ENCODE assay signal across 8 cellular contexts in genomic region chr12:111812881-111813741, GRCh38. TPM values are rescaled to one million over a fixed set of nuclear protein-coding genes. Genes with fewer than 3 reads are reported as not detected.
DNase-seq lines count a peak whose midpoint lies in the region; ATAC-seq and TF ChIP-seq lines count a peak whose summit lies in the region.

No MANE protein-coding gene starts in this region.

- H3K27me3 ChIP-seq in CD4-positive, CD25-positive, alpha-beta regulatory T cell (ENCODE audit: control insufficient read depth, insufficient read depth, low read length), result no peaks in the 10 kb centered on the region
- H3K27me3 ChIP-seq in vagina, result no peaks in the 10 kb centered on the region

- H3K4me1 ChIP-seq in CD4-positive, CD25-positive, alpha-beta regulatory T cell (ENCODE audit: control insufficient read depth, insufficient read depth, low read length, poor library complexity, severe bottlenecking), result no peaks in the 10 kb centered on the region
- no peaks in the 10 kb centered on the region for H3K4me1 ChIP-seq in vagina

- H3K9me3 Mint-ChIP-seq in CD4-positive, CD25-positive, alpha-beta regulatory T cell, result peaks cover 0 to 1% (median 0%) of the 10 kb centered on the region in 7 donors
- H3K9me3 Mint-ChIP-seq in activated naive CD8-positive, alpha-beta T cell treated with anti-CD3 and anti-CD28 coated beads, Interleukin-2, amount 50 U/mL, for 24 hours, result no peaks in the 10 kb centered on the region
- H3K9me3 Mint-ChIP-seq in progenitor cell of endocrine pancreas (ENCODE audit: low read depth), result no peaks in the 10 kb centered on the region

- H3K27ac Mint-ChIP-seq in CD4-positive, CD25-positive, alpha-beta regulatory T cell, result no peak overlapping the region
- no peak overlapping the region for H3K27ac Mint-ChIP-seq in activated naive CD8-positive, alpha-beta T cell treated with anti-CD3 and anti-CD28 coated beads, Interleukin-2, amount 50 U/mL, for 24 hours
- no peak overlapping the region for H3K27ac Mint-ChIP-seq in progenitor cell of endocrine pancreas

- TF ChIP-seq CTCF in progenitor cell of endocrine pancreas (IDR thresholded peaks at IDR 0.05; ENCODE audit: unreplicated experiment) (peak; percentile 75), vagina (IDR thresholded peaks at IDR 0.05) (peak; percentile 69 to 93 (median 92))

- no peaks in the 10 kb centered on the region for H3K9me3 ChIP-seq in CD4-positive, CD25-positive, alpha-beta regulatory T cell (ENCODE audit: control insufficient read depth in 2 of 2, low read length in 2 of 2)
- H3K9me3 ChIP-seq in vagina, result no peaks in the 10 kb centered on the region

- H3K4me3 Mint-ChIP-seq in CD4-positive, CD25-positive, alpha-beta regulatory T cell, result peak overlapping the region in 1 of 4 donors; percentile 14
- H3K4me3 Mint-ChIP-seq in activated naive CD8-positive, alpha-beta T cell treated with anti-CD3 and anti-CD28 coated beads, Interleukin-2, amount 50 U/mL, for 24 hours, result no peak overlapping the region
- H3K4me3 Mint-ChIP-seq in progenitor cell of endocrine pancreas (ENCODE audit: low read depth), result no peak overlapping the region

- H3K27me3 Mint-ChIP-seq in CD4-positive, CD25-positive, alpha-beta regulatory T cell, result peaks cover 15% of the 10 kb centered on the region
- no peaks in the 10 kb centered on the region for H3K27me3 Mint-ChIP-seq in activated naive CD8-positive, alpha-beta T cell treated with anti-CD3 and anti-CD28 coated beads, Interleukin-2, amount 50 U/mL, for 24 hours
- no peaks in the 10 kb centered on the region for H3K27me3 Mint-ChIP-seq in progenitor cell of endocrine pancreas

- intact Hi-C loops in cardiac septum (cut with DNase I), result loop anchor here (2.0 kb wide), 1 partner anchor 58 kb away; no protein-coding TSS in a partner anchor
- intact Hi-C loops in vagina (cut with DNase I), result loop anchor here (5.0 kb wide), 1 partner anchor 61 kb away; no protein-coding TSS in a partner anchor

- H3K4me1 Mint-ChIP-seq in CD4-positive, CD25-positive, alpha-beta regulatory T cell, result peaks cover 5 to 12% (median 7%) of the 10 kb centered on the region in 4 donors
- peaks cover 8% of the 10 kb centered on the region for H3K4me1 Mint-ChIP-seq in activated naive CD8-positive, alpha-beta T cell treated with anti-CD3 and anti-CD28 coated beads, Interleukin-2, amount 50 U/mL, for 24 hours
- peaks cover 2% of the 10 kb centered on the region for H3K4me1 Mint-ChIP-seq in progenitor cell of endocrine pancreas (ENCODE audit: low read depth)

- no peaks in the 10 kb centered on the region for H3K36me3 Mint-ChIP-seq in CD4-positive, CD25-positive, alpha-beta regulatory T cell
- H3K36me3 Mint-ChIP-seq in activated naive CD8-positive, alpha-beta T cell treated with anti-CD3 and anti-CD28 coated beads, Interleukin-2, amount 50 U/mL, for 24 hours (ENCODE audit: low read depth), result no peaks in the 10 kb centered on the region
- peaks cover 6% of the 10 kb centered on the region for H3K36me3 Mint-ChIP-seq in progenitor cell of endocrine pancreas (ENCODE audit: insufficient read depth)

- peak; percentile 32 to 85 (median 60) for DNase-seq in CD4-positive, CD25-positive, alpha-beta regulatory T cell
- DNase-seq in NCI-H146 treated with DMSO at 0.1 percent for 48 hours (lab: John Stamatoyannopoulos, UW; ENCODE audit: unreplicated experiment) (peak; percentile 64), SW480 (ENCODE audit: low spot score) (peak; percentile 81), cardiac septum (ENCODE audit: low spot score) (peak; percentile 86), progenitor cell of endocrine pancreas (ENCODE audit: low spot score, unreplicated experiment) (peak; percentile 35), vagina (ENCODE audit: extremely low spot score in 2 of 2) (peak in 1 of 2 donors; percentile 89)
- peak; percentile 65 for DNase-seq in activated naive CD8-positive, alpha-beta T cell treated with anti-CD3 and anti-CD28 coated beads, Interleukin-2, amount 50 U/mL, for 24 hours

- TF ChIP-seq POLR2A in vagina (IDR thresholded peaks at IDR 0.05), result no peak

- peak overlapping the region; percentile 41 for H3K4me3 ChIP-seq in CD4-positive, CD25-positive, alpha-beta regulatory T cell (ENCODE audit: low read depth, low read length)
- no peak overlapping the region for H3K4me3 ChIP-seq in vagina

- H3K27ac ChIP-seq in CD4-positive, CD25-positive, alpha-beta regulatory T cell (ENCODE audit: insufficient read depth, low read length, poor library complexity, severe bottlenecking), result no peak overlapping the region
- no peak overlapping the region for H3K27ac ChIP-seq in vagina

- no peaks in the 10 kb centered on the region for H3K36me3 ChIP-seq in CD4-positive, CD25-positive, alpha-beta regulatory T cell (ENCODE audit: control insufficient read depth, insufficient read depth, low read length)
- peaks cover 0 to 22% of the 10 kb centered on the region in 2 donors for H3K36me3 ChIP-seq in vagina

- ATAC-seq in CD4-positive, CD25-positive, alpha-beta regulatory T cell (ENCODE audit: low read depth in 2 of 2), result peak; percentile 85 to 86
- peak; percentile 67 for ATAC-seq in GM21825 (IDR thresholded peaks at IDR 0.05; ENCODE audit: unreplicated experiment)
- peak; percentile 83 for ATAC-seq in activated naive CD8-positive, alpha-beta T cell treated with anti-CD3 and anti-CD28 coated beads, Interleukin-2, amount 50 U/mL, for 24 hours

RNA-seq across cellular contexts. Expression of gene MAPKAPK5, which starts 28.9 kb away (rescaled TPM):
- 61.1 TPM for total RNA-seq in CD4-positive, CD25-positive, alpha-beta regulatory T cell
- 10 to 100 TPM; 27.5 to 33.5 (median 32.1) TPM for polyA plus RNA-seq in CD4-positive, CD25-positive, alpha-beta regulatory T cell
- total RNA-seq in cardiac septum, result 25.7 TPM
- 71.5 and 78.7 TPM in 2 replicates for total RNA-seq in progenitor cell of endocrine pancreas
- 35.1 TPM for total RNA-seq in vagina

RNA-seq across cellular contexts. Expression of gene ALDH2, which starts 46.4 kb away (rescaled TPM):
- total RNA-seq in CD4-positive, CD25-positive, alpha-beta regulatory T cell, result 1.7 TPM
- under 1 TPM; 0.02 to 0.64 (median 0.19) TPM for polyA plus RNA-seq in CD4-positive, CD25-positive, alpha-beta regulatory T cell
- 168 TPM for total RNA-seq in cardiac septum
- 47.3 and 47.6 TPM in 2 replicates for total RNA-seq in progenitor cell of endocrine pancreas
- total RNA-seq in vagina, result 97.2 TPM

Comparison
In these comparisons a context has a peak if more than half of its experiments do, and no peak if none do; other contexts are left out.
1. RNA of gene ALDH2, which starts 46.4 kb away (total RNA-seq): 168 TPM in cardiac septum (single experiment), 97.2 TPM in vagina (single experiment) and 47.3 to 47.6 TPM in progenitor cell of endocrine pancreas; 1.7 TPM in CD4-positive, CD25-positive, alpha-beta regulatory T cell (single experiment); every median in the first group is over 10 times any median in the second.
2. Peak in every context shown above with its lines, with median percentiles within 50 percentile points of each other: ATAC-seq.